ENCODE assay signal across 32 cellular contexts in the genomic region with DNA sequence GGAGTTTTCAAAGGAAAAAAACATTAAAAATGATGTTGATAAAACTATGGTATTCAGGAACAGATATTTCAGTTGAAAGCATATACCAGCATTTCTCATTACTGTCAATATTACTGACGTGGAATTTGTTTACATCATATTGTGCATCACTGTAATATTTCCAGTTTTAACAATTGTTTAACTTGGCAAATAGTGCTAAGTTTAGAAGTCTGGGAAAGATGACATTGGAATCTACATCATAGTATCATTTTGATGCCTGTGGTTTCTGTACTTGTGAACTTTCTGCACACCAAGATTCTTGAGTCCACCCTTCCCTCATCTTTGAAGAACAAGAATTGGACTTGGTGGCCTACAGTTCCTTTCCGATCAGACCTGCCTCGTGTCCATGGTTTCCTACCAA.
"Had no signal": no experiment of that assay in that cellular context is flagged by ENCODE, and none has a peak within 500 bp of the region (broad histone marks: within the 10 kb centered on the region; RNA-seq: fewer than 3 reads in every experiment).

No MANE protein-coding gene starts in this region.

- H3K9me3 ChIP-seq: adrenal gland, colonic mucosa, left ventricle myocardium inferior, pancreas, prostate gland, vagina had no signal

- H3K27ac ChIP-seq: adrenal gland, colonic mucosa, left ventricle myocardium inferior, pancreas, prostate gland, vagina, WERI-Rb-1 had no signal

- H3K36me3 ChIP-seq: colonic mucosa, prostate gland had no signal

- H3K4me3 ChIP-seq: adrenal gland, colonic mucosa, left ventricle myocardium inferior, pancreas, prostate gland, vagina had no signal

- H3K4me1 ChIP-seq: adrenal gland, left ventricle myocardium inferior, pancreas, vagina had no signal

- DNase-seq: activated CD4-positive, alpha-beta T cell treated with anti-CD3 and anti-CD28 coated beads for 48 hours; activated CD4-positive, alpha-beta T cell treated with anti-CD3 and anti-CD28 coated beads, Interleukin-2, amount 50 U/mL, for 48 hours; activated CD8-positive, alpha-beta memory T cell treated with anti-CD3 and anti-CD28 coated beads for 24 hours; activated effector memory CD4-positive, alpha-beta T cell treated with Interleukin-2 at 50 U/mL for 16 hours; activated naive CD4-positive, alpha-beta T cell treated with Interleukin-2 at 50 U/mL for 16 hours; adrenal gland; aorta; central memory CD4-positive, alpha-beta T cell; colonic mucosa; effector memory CD8-positive, alpha-beta T cell; erythroblast; foreskin melanocyte; islet precursor cell; left ventricle myocardium inferior; naive B cell; pancreas; retina; small intestine; stimulated activated CD4-positive, alpha-beta T cell treated with anti-CD3 and anti-CD28 coated beads, Interleukin-4, amount 100 ng/mL, for 4 hours; stimulated activated CD8-positive, alpha-beta memory T cell treated with anti-CD3 and anti-CD28 coated beads, Interleukin-4, amount 100 ng/mL, for 48 hours; stimulated activated naive CD8-positive, alpha-beta T cell treated with anti-CD3 and anti-CD28 coated beads, Interleukin-15, amount 100 ng/mL, for 72 hours; substantia nigra; T-helper 1 cell; WERI-Rb-1 had no signal

- H3K4me3 Mint-ChIP-seq: activated naive CD8-positive, alpha-beta T cell; effector memory CD8-positive, alpha-beta T cell; mesothelial cell of epicardium; naive B cell; stimulated activated memory B cell treated with anti-CD40 and anti-IgM and Interleukin-4, amounts not matched to agents 10 μg/mL and 1 μg/mL and 100 μg/mL, for 72 hours; stimulated activated naive CD8-positive, alpha-beta T cell treated with anti-CD3 and anti-CD28 coated beads, Interleukin-15, amount 100 ng/mL, for 72 hours; type B pancreatic cell had no signal

- H3K27ac Mint-ChIP-seq: activated naive CD8-positive, alpha-beta T cell; effector memory CD8-positive, alpha-beta T cell; mesothelial cell of epicardium; stimulated activated memory B cell treated with anti-CD40 and anti-IgM and Interleukin-4, amounts not matched to agents 10 μg/mL and 1 μg/mL and 100 μg/mL, for 72 hours; type B pancreatic cell had no signal

- H3K4me1 Mint-ChIP-seq: stimulated activated memory B cell treated with anti-CD40 and anti-IgM and Interleukin-4, amounts not matched to agents 10 μg/mL and 1 μg/mL and 100 μg/mL, for 72 hours; stimulated activated naive CD8-positive, alpha-beta T cell treated with anti-CD3 and anti-CD28 coated beads, Interleukin-15, amount 100 ng/mL, for 72 hours had no signal

- ATAC-seq: activated CD4-positive, CD25-positive, alpha-beta regulatory T cell treated with anti-CD3 and anti-CD28 coated beads, Interleukin-2, amount 50 U/mL, for 24 hours; effector memory CD8-positive, alpha-beta T cell; pancreas; sciatic nerve; stimulated activated memory B cell treated with anti-CD40 and anti-IgM and Interleukin-4, amounts not matched to agents 10 μg/mL and 1 μg/mL and 100 μg/mL, for 72 hours; stimulated activated naive CD8-positive, alpha-beta T cell treated with anti-CD3 and anti-CD28 coated beads, Interleukin-15, amount 100 ng/mL, for 72 hours had no signal

- H3K27me3 Mint-ChIP-seq: activated naive CD8-positive, alpha-beta T cell; effector memory CD8-positive, alpha-beta T cell; naive B cell; stimulated activated memory B cell treated with anti-CD40 and anti-IgM and Interleukin-4, amounts not matched to agents 10 μg/mL and 1 μg/mL and 100 μg/mL, for 72 hours; stimulated activated naive CD8-positive, alpha-beta T cell treated with anti-CD3 and anti-CD28 coated beads, Interleukin-15, amount 100 ng/mL, for 72 hours; type B pancreatic cell had no signal

- H3K9me3 Mint-ChIP-seq: effector memory CD8-positive, alpha-beta T cell; mesothelial cell of epicardium; naive B cell; stimulated activated memory B cell treated with anti-CD40 and anti-IgM and Interleukin-4, amounts not matched to agents 10 μg/mL and 1 μg/mL and 100 μg/mL, for 72 hours; stimulated activated naive CD8-positive, alpha-beta T cell treated with anti-CD3 and anti-CD28 coated beads, Interleukin-15, amount 100 ng/mL, for 72 hours; type B pancreatic cell had no signal

- H3K27me3 ChIP-seq: adrenal gland, colonic mucosa, pancreas, vagina had no signal
